Comparison of ENCODE assay signal across 10 cellular contexts in the genomic region with DNA sequence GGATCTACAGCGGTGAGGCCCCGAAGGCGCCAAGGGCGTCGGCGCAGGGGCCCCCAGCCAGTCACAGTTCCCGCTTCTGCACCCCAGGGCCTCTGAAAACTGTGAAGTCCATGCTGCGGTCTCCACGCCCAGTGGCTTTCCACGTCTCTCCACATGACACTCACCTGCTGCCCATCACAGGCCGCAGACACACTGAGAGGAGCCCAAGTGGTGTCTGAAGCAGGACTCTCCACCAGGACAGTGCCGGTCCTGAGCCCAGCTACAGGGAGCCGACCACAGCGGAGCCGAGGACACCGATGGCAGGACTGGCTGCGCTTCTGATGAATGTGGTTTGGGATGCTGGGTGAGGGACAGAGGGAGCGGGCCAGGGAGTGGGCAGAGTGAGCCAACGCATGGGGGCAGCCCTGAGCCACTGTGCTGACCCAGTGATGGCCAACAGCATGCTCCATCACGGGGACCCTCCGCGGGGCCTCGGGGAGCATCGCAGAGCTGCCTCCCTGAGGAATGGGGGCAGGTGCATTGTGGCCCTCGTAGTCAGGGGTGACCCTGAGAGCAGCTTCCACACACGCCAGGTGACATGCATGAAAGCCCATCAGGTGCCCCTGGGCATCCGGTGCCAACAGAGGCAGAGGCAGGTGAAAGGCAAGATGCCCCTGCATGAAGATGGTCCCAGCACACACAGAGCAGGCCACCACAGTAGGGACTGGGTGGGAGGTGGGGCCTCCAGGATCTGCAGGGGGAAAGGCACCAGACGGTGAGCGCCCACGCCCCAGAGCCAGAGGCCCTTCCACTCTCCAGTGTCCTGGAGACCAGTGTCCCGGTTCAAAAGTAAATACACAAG.
A peak's percentile ranks its signal among the peaks of the same experiment; 100 is the strongest.
DNase-seq lines count a peak whose midpoint lies in the region; ATAC-seq and TF ChIP-seq lines count a peak whose summit lies in the region.
"Had no signal": no experiment of that assay in that cellular context is flagged by ENCODE, and none has a peak within 500 bp of the region (broad histone marks: within the 10 kb centered on the region; RNA-seq: fewer than 3 reads in every experiment).

No MANE protein-coding gene starts in this region.

- H3K4me1 ChIP-seq in stomach smooth muscle (ENCODE audit: control insufficient read depth, insufficient read depth, low read length) = peaks cover 65% of the 10 kb centered on the region

- peaks cover 9% of the 10 kb centered on the region for H3K36me3 Mint-ChIP-seq in activated CD8-positive, alpha-beta memory T cell treated with anti-CD3 and anti-CD28 coated beads, Interleukin-2, amount 10 ng/mL, durations not matched to agents 7 days and 5 days
- peaks cover 12% of the 10 kb centered on the region for H3K36me3 Mint-ChIP-seq in activated naive CD8-positive, alpha-beta T cell treated with anti-CD3 and anti-CD28 coated beads, Interleukin-2, amount 10 ng/mL, durations not matched to agents 7 days and 5 days

- POLR2A ChIA-PET in activated naive CD8-positive, alpha-beta T cell treated with anti-CD3 and anti-CD28 coated beads, Interleukin-2, amount 10 ng/mL, durations not matched to agents 7 days and 5 days (lab: Charles Lee) = interaction anchor here (0.6 to 2.6 kb wide), 4 partner anchors 10 to 17 kb away, joined by 3 to 18 read pairs (median 10); no protein-coding TSS in a partner anchor
- POLR2A ChIA-PET in GM10248 (lab: Yijun Ruan, JAX) = no interaction called here

- no peak for TF ChIP-seq CTCF in GM10248 (IDR thresholded peaks at IDR 0.05; ENCODE audit: control extremely low read depth, extremely low read depth, low read depth, missing control alignments)

- peaks cover 50% of the 10 kb centered on the region for H3K4me1 Mint-ChIP-seq in activated CD8-positive, alpha-beta memory T cell treated with anti-CD3 and anti-CD28 coated beads, Interleukin-2, amount 10 ng/mL, durations not matched to agents 7 days and 5 days
- peaks cover 47% of the 10 kb centered on the region for H3K4me1 Mint-ChIP-seq in activated naive CD8-positive, alpha-beta T cell treated with anti-CD3 and anti-CD28 coated beads, Interleukin-2, amount 10 ng/mL, durations not matched to agents 7 days and 5 days

- peak overlapping the region; percentile 86 for H3K27ac Mint-ChIP-seq in activated CD8-positive, alpha-beta memory T cell treated with anti-CD3 and anti-CD28 coated beads, Interleukin-2, amount 10 ng/mL, durations not matched to agents 7 days and 5 days
- peak overlapping the region; percentile 93 for H3K27ac Mint-ChIP-seq in activated naive CD8-positive, alpha-beta T cell treated with anti-CD3 and anti-CD28 coated beads, Interleukin-2, amount 10 ng/mL, durations not matched to agents 7 days and 5 days

- peak overlapping the region; percentile 60 for H3K4me3 Mint-ChIP-seq in activated CD8-positive, alpha-beta memory T cell treated with anti-CD3 and anti-CD28 coated beads, Interleukin-2, amount 10 ng/mL, durations not matched to agents 7 days and 5 days
- peak overlapping the region; percentile 74 for H3K4me3 Mint-ChIP-seq in activated naive CD8-positive, alpha-beta T cell treated with anti-CD3 and anti-CD28 coated beads, Interleukin-2, amount 10 ng/mL, durations not matched to agents 7 days and 5 days

- DNase-seq in activated CD8-positive, alpha-beta memory T cell treated with anti-CD3 and anti-CD28 coated beads, Interleukin-2, amount 10 ng/mL, durations not matched to agents 7 days and 5 days = no peak
- DNase-seq in activated CD8-positive, alpha-beta memory T cell treated with anti-CD3 and anti-CD28 coated beads for 24 hours = no peak
- DNase-seq in activated naive CD8-positive, alpha-beta T cell treated with anti-CD3 and anti-CD28 coated beads, Interleukin-2, amount 10 ng/mL, durations not matched to agents 7 days and 5 days = peak; percentile 22
- DNase-seq in left kidney (ENCODE audit: low read depth, low spot score) = peak; percentile 71
- no peak for DNase-seq in NCI-H2227 treated with DMSO at 0.1 percent for 48 hours (lab: John Stamatoyannopoulos, UW)
- DNase-seq in GM10248 (ENCODE audit: extremely low spot score) = no peak
- DNase-seq: EL, NCI-H2029 had no signal

- H3K36me3 ChIP-seq in stomach smooth muscle (ENCODE audit: control insufficient read depth in 2 of 2, insufficient read depth in 2 of 2, low read length in 2 of 2) = no peaks in the 10 kb centered on the region

- peaks cover 5% of the 10 kb centered on the region for H3K27me3 Mint-ChIP-seq in activated CD8-positive, alpha-beta memory T cell treated with anti-CD3 and anti-CD28 coated beads, Interleukin-2, amount 10 ng/mL, durations not matched to agents 7 days and 5 days
- H3K27me3 Mint-ChIP-seq in activated naive CD8-positive, alpha-beta T cell treated with anti-CD3 and anti-CD28 coated beads, Interleukin-2, amount 10 ng/mL, durations not matched to agents 7 days and 5 days = no peaks in the 10 kb centered on the region

- peak overlapping the region; percentile 18 for H3K27ac ChIP-seq in stomach smooth muscle (ENCODE audit: low read length)

- CTCF ChIA-PET in activated CD8-positive, alpha-beta memory T cell treated with anti-CD3 and anti-CD28 coated beads, Interleukin-2, amount 10 ng/mL, durations not matched to agents 7 days and 5 days (lab: Charles Lee) = interaction anchor here (1.9 to 5.1 kb wide), 2 partner anchors 9 to 13 kb away, joined by 8 to 24 read pairs; no protein-coding TSS in a partner anchor
- CTCF ChIA-PET in GM10248 (lab: Yijun Ruan, JAX) = interaction anchor here (1.0 to 1.4 kb wide), 2 partner anchors 11 to 37 kb away, joined by 3 read pairs; no protein-coding TSS in a partner anchor

- no peak for ATAC-seq in activated CD8-positive, alpha-beta memory T cell treated with anti-CD3 and anti-CD28 coated beads, Interleukin-2, amount 10 ng/mL, durations not matched to agents 7 days and 5 days
- no peak for ATAC-seq in activated naive CD8-positive, alpha-beta T cell treated with anti-CD3 and anti-CD28 coated beads, Interleukin-2, amount 10 ng/mL, durations not matched to agents 7 days and 5 days (ENCODE audit: low read depth)
- no peak for ATAC-seq in GM18907 (IDR thresholded peaks at IDR 0.05; ENCODE audit: unreplicated experiment)

- H3K4me3 ChIP-seq in stomach smooth muscle (ENCODE audit: low read length in 2 of 2) = no peak overlapping the region

- H3K27me3 ChIP-seq in stomach smooth muscle (ENCODE audit: control insufficient read depth in 1 of 2, insufficient read depth in 2 of 2, low read length in 2 of 2) = no peaks in the 10 kb centered on the region

- no peak overlapping the region for H3K9ac ChIP-seq in stomach smooth muscle (ENCODE audit: low read length in 2 of 2)

- H3K9me3 ChIP-seq in stomach smooth muscle (ENCODE audit: control insufficient read depth in 2 of 2, low read length in 2 of 2) = no peaks in the 10 kb centered on the region

- H3K9me3 Mint-ChIP-seq in activated CD8-positive, alpha-beta memory T cell treated with anti-CD3 and anti-CD28 coated beads, Interleukin-2, amount 10 ng/mL, durations not matched to agents 7 days and 5 days (ENCODE audit: low read depth) = no peaks in the 10 kb centered on the region
- H3K9me3 Mint-ChIP-seq in activated naive CD8-positive, alpha-beta T cell treated with anti-CD3 and anti-CD28 coated beads, Interleukin-2, amount 10 ng/mL, durations not matched to agents 7 days and 5 days = no peaks in the 10 kb centered on the region

Comparison
In these comparisons a context has a peak if more than half of its experiments do, and no peak if none do; other contexts are left out.
1. DNase-seq: peak in activated naive CD8-positive, alpha-beta T cell treated with anti-CD3 and anti-CD28 coated beads, Interleukin-2, amount 10 ng/mL, durations not matched to agents 7 days and 5 days (single experiment) and left kidney (single experiment); none in activated CD8-positive, alpha-beta memory T cell treated with anti-CD3 and anti-CD28 coated beads, Interleukin-2, amount 10 ng/mL, durations not matched to agents 7 days and 5 days (single experiment), activated CD8-positive, alpha-beta memory T cell treated with anti-CD3 and anti-CD28 coated beads for 24 hours (single experiment), NCI-H2227 treated with DMSO at 0.1 percent for 48 hours (single experiment) and GM10248 (single experiment).